ENCODE assay signal across 1 cellular context in genomic region chr17:32142038-32142856, GRCh38.
TF ChIP-seq lines count a peak whose summit lies in the region.

RHOT1 (plus strand) TSS chr17:32142502; CDS start chr17:32142693, 191 bp downstream.

TF ChIP-seq in HEK293, 187 proteins besides CTCF, POLR2A, EP300 and RAD21 (continued from another document):
- 0 out of 2 replicates have a peak, but pooled peaks have one; percentile 10 for TF ChIP-seq ZBTB11 (tag by site-specific recombination; conservative IDR thresholded peaks at IDR 0.05; ENCODE audit: low read depth)
